11 cellular contexts compared by ENCODE assay signal in the genomic region with DNA sequence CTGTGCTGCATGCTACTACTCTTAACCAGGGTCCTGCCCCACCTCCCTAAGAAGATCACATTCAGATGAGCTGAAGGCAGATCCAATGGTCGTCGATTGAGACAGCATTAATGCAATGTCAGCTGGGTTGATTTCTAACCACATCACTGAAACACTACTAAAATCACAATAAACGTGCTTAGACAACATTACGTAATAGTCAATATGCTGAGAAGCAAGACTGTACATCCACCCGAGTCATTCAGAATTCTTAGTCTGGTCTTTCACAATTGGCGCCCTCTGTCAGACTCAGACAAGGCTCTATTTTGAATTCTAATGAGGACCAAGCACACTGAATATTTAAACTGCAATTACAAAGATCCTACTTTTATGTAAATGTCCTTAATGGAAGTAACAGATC.
DNase-seq lines count a peak whose midpoint lies in the region; ATAC-seq, FAIRE-seq and TF ChIP-seq lines count a peak whose summit lies in the region.
"Had no signal": no experiment of that assay in that cellular context is flagged by ENCODE, and none has a peak within 500 bp of the region (broad histone marks: within the 10 kb centered on the region; RNA-seq: fewer than 3 reads in every experiment).

No MANE protein-coding gene starts in this region.

- H3K36me3 ChIP-seq in endothelial cell of umbilical vein (ENCODE audit: control insufficient read depth in 2 of 2, extremely low read depth in 1 of 2, insufficient read depth in 2 of 2, low read length in 2 of 2) (no peaks in the 10 kb centered on the region), psoas muscle (ENCODE audit: insufficient read depth in 1 of 2, low read depth in 1 of 2) (no peaks in the 10 kb centered on the region), esophagus squamous epithelium (no peaks in the 10 kb centered on the region)

- H3K9ac ChIP-seq in endothelial cell of umbilical vein (replicated peaks; ENCODE audit: extremely low read depth, insufficient read depth, low read length) = peak overlapping the region; percentile 51

- H3K27ac ChIP-seq in endothelial cell of umbilical vein (ENCODE audit: insufficient read depth, low read depth, low read length) (peak overlapping the region; percentile 71), psoas muscle (peak overlapping the region; percentile 79), esophagus squamous epithelium (peak overlapping the region in 1 of 4 donors; percentile 21)

- 52 to 70% (median 63%) methylated on average over 6 of the region's 6 CpGs for WGBS in psoas muscle, 3 donors
- whole genome bisulfite sequencing in esophagus squamous epithelium, 2 donors = 31 to 48% methylated on average over 6 of the region's 6 CpGs

- peak; percentile 33 to 59 (median 36) for ATAC-seq in psoas muscle
- no peak for ATAC-seq in GM19455 (IDR thresholded peaks at IDR 0.05; ENCODE audit: unreplicated experiment)

- TF ChIP-seq POLR2A in endothelial cell of umbilical vein (IDR thresholded peaks at IDR 0.05; ENCODE audit: low read depth, low read length) = no peak
- no peak for TF ChIP-seq POLR2A in esophagus squamous epithelium (IDR thresholded peaks at IDR 0.05)

- intact Hi-C loops in endothelial cell of umbilical vein (cut with micrococcal nuclease) (no loop called here), psoas muscle (cut with DNase I) (no loop called here), esophagus squamous epithelium (cut with DNase I) (no loop called here)

- no peak for TF ChIP-seq CTCF in endothelial cell of umbilical vein (IDR thresholded peaks at IDR 0.05; ENCODE audit: extremely low read depth in 1 of 2, insufficient read depth in 1 of 2, low read depth in 1 of 2, low read length in 2 of 2)
- no peak for TF ChIP-seq CTCF in psoas muscle (IDR thresholded peaks at IDR 0.05)
- TF ChIP-seq CTCF in esophagus squamous epithelium (IDR thresholded peaks at IDR 0.05) = no peak

- H3K4me3 ChIP-seq in endothelial cell of umbilical vein (replicated peaks in 1 of 3; ENCODE audit: insufficient read depth in 1 of 3, low read depth in 1 of 3, low read length in 3 of 3) = no peak overlapping the region
- no peak overlapping the region for H3K4me3 ChIP-seq in psoas muscle
- H3K4me3 ChIP-seq in esophagus squamous epithelium = no peak overlapping the region

- CTCF ChIA-PET in endothelial cell of umbilical vein (lab: Charles Lee) = interaction anchor here (1.6 kb wide), 1 partner anchor 9 kb away, joined by 4 read pairs; no protein-coding TSS in a partner anchor

- dilution Hi-C loops in endothelial cell of umbilical vein (cut with MboI; ENCODE audit: extremely low pct_ligation_motif_present, low sequenced_read_pairs) = no loop called here

- no peaks in the 10 kb centered on the region for H3K9me3 ChIP-seq in endothelial cell of umbilical vein (replicated peaks; ENCODE audit: control insufficient read depth, insufficient read depth, low read length)
- no peaks in the 10 kb centered on the region for H3K9me3 ChIP-seq in psoas muscle
- no peaks in the 10 kb centered on the region for H3K9me3 ChIP-seq in esophagus squamous epithelium

- no peaks in the 10 kb centered on the region for H3K27me3 ChIP-seq in endothelial cell of umbilical vein (ENCODE audit: control insufficient read depth in 2 of 2, insufficient read depth in 2 of 2, low read length in 2 of 2)
- H3K27me3 ChIP-seq in psoas muscle (ENCODE audit: insufficient read depth in 3 of 3, low read length in 2 of 3) = no peaks in the 10 kb centered on the region
- no peaks in the 10 kb centered on the region for H3K27me3 ChIP-seq in esophagus squamous epithelium

- H3K79me2 ChIP-seq in endothelial cell of umbilical vein (ENCODE audit: control insufficient read depth, insufficient read depth, low read length) = no peaks in the 10 kb centered on the region

- H4K20me1 ChIP-seq in endothelial cell of umbilical vein (replicated peaks; ENCODE audit: control insufficient read depth, extremely low read depth, insufficient read depth, low read length) = no peaks in the 10 kb centered on the region

- no peak for FAIRE-seq in endothelial cell of umbilical vein (lab: Jason Lieb, UNC)
- FAIRE-seq: A204.1 had no signal

- H3K9me1 ChIP-seq in endothelial cell of umbilical vein (replicated peaks; ENCODE audit: control insufficient read depth, extremely low read depth, insufficient read depth, low read length) = no peaks in the 10 kb centered on the region

- no peak overlapping the region for H3K4me2 ChIP-seq in endothelial cell of umbilical vein (ENCODE audit: insufficient read depth, low read length)

- peaks cover 10% of the 10 kb centered on the region for H3K4me1 ChIP-seq in endothelial cell of umbilical vein (ENCODE audit: control insufficient read depth, extremely low read depth, insufficient read depth, low read length)
- peaks cover 24% of the 10 kb centered on the region for H3K4me1 ChIP-seq in psoas muscle
- peaks cover 0 to 12% (median 4%) of the 10 kb centered on the region in 3 donors for H3K4me1 ChIP-seq in esophagus squamous epithelium

- POLR2A ChIA-PET in endothelial cell of umbilical vein (lab: Charles Lee) = no interaction called here

- DNase-seq in NCI-H1092 treated with DMSO at 0.1 percent for 48 hours (lab: John Stamatoyannopoulos, UW) (peak; percentile 51), NCI-H1092 (lab: John Stamatoyannopoulos, UW) (no peak), NCI-H226 (peak; percentile 25), endothelial cell of umbilical vein (ENCODE audit: low read depth, low spot score) (no peak), psoas muscle (no peak), esophagus squamous epithelium (lab: John Stamatoyannopoulos, UW) (no peak), DMS153 (lab: John Stamatoyannopoulos, UW) (no peak)
- DNase-seq: effector CD8-positive, alpha-beta T cell; stimulated activated CD4-positive, alpha-beta T cell treated with anti-CD3 and anti-CD28 coated beads, Interleukin-4, amount 100 ng/mL, for 4 hours had no signal

- BruUV-seq in endothelial cell of umbilical vein (replicated peaks; lab: Mats Ljungman, UMichigan) = TSS peak; percentile 58

- H2AFZ ChIP-seq in endothelial cell of umbilical vein (ENCODE audit: low read depth, low read length) = no peak overlapping the region

TF ChIP-seq in endothelial cell of umbilical vein, 7 proteins besides CTCF, POLR2A, EP300 and RAD21:
- TF ChIP-seq MYC (IDR thresholded peaks at IDR 0.05; ENCODE audit: low read depth, low read length) (no peak), EZH2 (IDR thresholded peaks at IDR 0.05; ENCODE audit: borderline replicate concordance, low read depth, low read length, severe bottlenecking) (no peak), GATA2 (IDR thresholded peaks at IDR 0.05; ENCODE audit: insufficient read depth, insufficient read length, low read depth, low read length) (no peak), MAX (IDR thresholded peaks at IDR 0.05; ENCODE audit: insufficient read depth, insufficient read length) (no peak), POLR2AphosphoS5 (IDR thresholded peaks at IDR 0.05; ENCODE audit: insufficient read depth, low read depth, low read length) (no peak), FOS (IDR thresholded peaks at IDR 0.05; ENCODE audit: borderline replicate concordance, insufficient read depth, low read length) (no peak), JUN (IDR thresholded peaks at IDR 0.05; ENCODE audit: borderline replicate concordance, insufficient read depth, insufficient read length, low read depth) (no peak)

Comparison
In these comparisons a context has a peak if more than half of its experiments do, and no peak if none do; other contexts are left out.
1. DNase-seq: peak in NCI-H1092 treated with DMSO at 0.1 percent for 48 hours (single experiment) and NCI-H226 (single experiment); none in NCI-H1092 (single experiment), endothelial cell of umbilical vein (single experiment), psoas muscle (0 of 2), esophagus squamous epithelium (single experiment) and DMS153 (single experiment).